In the genomic region with DNA sequence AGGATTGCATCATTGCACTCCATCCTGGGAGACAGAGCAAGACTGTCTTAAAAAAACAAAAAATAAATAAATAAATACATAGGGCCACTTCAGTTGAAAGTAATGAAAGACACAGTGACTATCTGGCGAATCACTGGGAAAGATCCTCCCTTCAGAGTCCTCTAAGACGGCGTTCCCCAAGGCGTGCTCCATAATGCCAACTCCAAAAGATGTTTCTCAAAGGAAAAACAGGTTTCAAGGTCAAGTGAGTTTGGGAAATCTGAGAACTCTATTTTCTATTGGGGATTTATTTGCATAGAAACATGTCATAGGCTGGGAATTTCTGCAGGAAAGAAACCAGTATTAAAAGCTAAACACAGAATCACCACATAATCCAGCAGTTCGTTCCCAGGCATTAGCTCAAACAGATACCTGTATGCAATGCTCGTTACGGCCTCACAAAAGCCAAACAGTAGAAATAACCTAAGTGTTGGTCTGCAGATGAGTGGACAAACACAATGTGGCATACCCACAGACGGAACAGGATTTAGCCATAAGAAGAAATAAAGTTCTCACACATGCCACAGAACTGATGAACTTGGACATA, we compare ENCODE assay signal across 29 cellular contexts. TPM values are rescaled to one million over a fixed set of nuclear protein-coding genes. Genes with fewer than 3 reads are reported as not detected.
DNase-seq lines count a peak whose midpoint lies in the region; ATAC-seq, FAIRE-seq and TF ChIP-seq lines count a peak whose summit lies in the region.
"Had no signal": no experiment of that assay in that cellular context is flagged by ENCODE, and none has a peak within 500 bp of the region (broad histone marks: within the 10 kb centered on the region; RNA-seq: fewer than 3 reads in every experiment).

No MANE protein-coding gene starts in this region.

- POLR2A ChIA-PET in HepG2 (lab: Yijun Ruan, JAX), result interaction anchor here (1.1 kb wide), 1 partner anchor 8 kb away, joined by 4 read pairs; a partner anchor contains a TSS
- POLR2A ChIA-PET in RWPE1 (lab: Yijun Ruan, JAX; ENCODE audit: low non-redundant PET), result no interaction called here

- H2BK5ac ChIP-seq in mesendoderm (ENCODE audit: low read length), result no peak overlapping the region

- no peak overlapping the region for H2BK120ac ChIP-seq in mesendoderm (ENCODE audit: low read depth, low read length)

- H3K4me1 ChIP-seq in HepG2 (ENCODE audit: insufficient read depth, low read length), result peaks cover 3% of the 10 kb centered on the region; the same call in 1 of the 2 replicates
- no peaks in the 10 kb centered on the region for H3K4me1 ChIP-seq in right lobe of liver
- H3K4me1 ChIP-seq in mesendoderm (ENCODE audit: control insufficient read depth, low read depth, low read length), result no peaks in the 10 kb centered on the region
- H3K4me1 ChIP-seq: foreskin keratinocyte, lower lobe of right lung, tibial nerve had no signal

- peaks cover 12% of the 10 kb centered on the region for H3K79me1 ChIP-seq in mesendoderm (ENCODE audit: low read length)

- in situ Hi-C loops in HepG2 (cut with HindIII; ENCODE audit: extremely low pct_ligation_motif_present, low pct_unique_long_range_greater_than_20kb), result no loop called here

- peaks cover 45 to 80% of the 10 kb centered on the region in 2 experiments for H3K36me3 ChIP-seq in HepG2 (replicated peaks in 1 of 2; ENCODE audit: control insufficient read depth in 1 of 2, insufficient read depth in 2 of 2, low read length in 2 of 2)
- peaks cover 0 to 48% (median 20%) of the 10 kb centered on the region in 4 donors for H3K36me3 ChIP-seq in right lobe of liver
- peaks cover 8% of the 10 kb centered on the region for H3K36me3 ChIP-seq in mesendoderm (ENCODE audit: control insufficient read depth, insufficient read depth, low read length)

- H3K4me3 ChIP-seq in HepG2 (replicated peaks in 1 of 3; ENCODE audit: insufficient read depth in 1 of 3, low read depth in 2 of 3, low read length in 3 of 3), result no peak overlapping the region
- H3K4me3 ChIP-seq in right lobe of liver, result no peak overlapping the region
- no peak overlapping the region for H3K4me3 ChIP-seq in fibroblast of mammary gland (ENCODE audit: control insufficient read depth, low read depth, low read length)
- H3K4me3 ChIP-seq in mesendoderm (ENCODE audit: low read length), result no peak overlapping the region
- H3K4me3 ChIP-seq: A549, GM23338, hepatocyte, lower lobe of right lung, skin epidermis, tibial nerve had no signal

- no peak for FAIRE-seq in HepG2 (lab: Jason Lieb, UNC)
- FAIRE-seq: A549 had no signal

- DNase-seq in HepG2 (ENCODE audit: low spot score), result no peak
- DNase-seq in right lobe of liver, result no peak
- peak; percentile 35 for DNase-seq in RWPE1 (ENCODE audit: low spot score)
- peak; percentile 54 for DNase-seq in fibroblast of mammary gland (ENCODE audit: low read depth)
- DNase-seq in mesendoderm, result no peak
- DNase-seq in NCI-H2171 treated with DMSO at 0.1 percent for 48 hours (lab: John Stamatoyannopoulos, UW), result no peak
- DNase-seq: activated CD8-positive, alpha-beta memory T cell treated with anti-CD3 and anti-CD28 coated beads for 24 hours; activated naive CD4-positive, alpha-beta T cell treated with anti-CD3 and anti-CD28 coated beads, Interleukin-2, amount 10 ng/mL, durations not matched to agents 7 days and 5 days; activated T-cell treated with anti-CD3 and anti-CD28 coated beads, Interleukin-2, amount 50 U/mL, for 48 hours; anterior cingulate cortex; Calu3; central memory CD4-positive, alpha-beta T cell; dermis blood vessel endothelial cell; foreskin keratinocyte; islet precursor cell; lower lobe of right lung; NCI-H146; SHP77; stimulated activated CD4-positive, alpha-beta T cell treated with anti-CD3 and anti-CD28 coated beads, Interleukin-2, amount 100 ng/mL, for 24 hours; stimulated activated naive B cell treated with anti-CD40 and anti-IgM and Interleukin-4, amounts not matched to agents 10 μg/mL and 1 μg/mL and 100 μg/mL, for 72 hours; SW 1271 had no signal

- H3K18ac ChIP-seq in mesendoderm (ENCODE audit: low read length), result no peak overlapping the region

- no peak overlapping the region for H2BK15ac ChIP-seq in mesendoderm (replicated peaks; ENCODE audit: low read depth)

- peaks cover 5% of the 10 kb centered on the region for H3K79me2 ChIP-seq in HepG2 (ENCODE audit: insufficient read depth, low read length)
- H3K79me2 ChIP-seq in mesendoderm (ENCODE audit: control insufficient read depth, insufficient read depth, low read length), result peaks cover 19% of the 10 kb centered on the region

- TF ChIP-seq CTCF in HepG2 (CRISPR knock-in tag; IDR thresholded peaks at IDR 0.05), result no peak
- TF ChIP-seq CTCF in right lobe of liver (IDR thresholded peaks at IDR 0.05), result no peak
- TF ChIP-seq CTCF in RWPE1 (conservative IDR thresholded peaks at IDR 0.05; ENCODE audit: low read depth), result no peak
- TF ChIP-seq CTCF in fibroblast of mammary gland (conservative IDR thresholded peaks at IDR 0.05; ENCODE audit: control insufficient read depth, insufficient read depth, low read depth, low read length), result no peak

- no peak for TF ChIP-seq EP300 in HepG2 (IDR thresholded peaks at IDR 0.05; ENCODE audit: low read depth in 2 of 2, low read length in 2 of 2)
- TF ChIP-seq EP300 in HepG2 (CRISPR knock-in tag; IDR thresholded peaks at IDR 0.05; ENCODE audit: borderline replicate concordance), result no peak

- no peaks in the 10 kb centered on the region for H3K27me3 ChIP-seq in HepG2 (ENCODE audit: control insufficient read depth in 1 of 2, insufficient read depth in 2 of 2, low read length in 2 of 2)
- no peaks in the 10 kb centered on the region for H3K27me3 ChIP-seq in right lobe of liver
- H3K27me3 ChIP-seq in mesendoderm (ENCODE audit: insufficient read depth, low read length, poor library complexity), result no peaks in the 10 kb centered on the region
- H3K27me3 ChIP-seq: foreskin keratinocyte, hepatocyte, tibial nerve had no signal

- H4K20me1 ChIP-seq in HepG2 (ENCODE audit: insufficient read depth, low read length), result no peaks in the 10 kb centered on the region

- ATAC-seq in HepG2 (no peak), right lobe of liver (no peak), HG02852 (IDR thresholded peaks at IDR 0.05; ENCODE audit: unreplicated experiment) (no peak), GM18520 (IDR thresholded peaks at IDR 0.05; ENCODE audit: unreplicated experiment) (no peak)
- ATAC-seq: A549; foreskin keratinocyte; GM23338; lower lobe of right lung; stimulated activated naive B cell treated with anti-CD40 and anti-IgM and Interleukin-4, amounts not matched to agents 10 μg/mL and 1 μg/mL and 100 μg/mL, for 72 hours had no signal

- H3K23ac ChIP-seq in mesendoderm (ENCODE audit: low read length), result no peak overlapping the region

- H2AK5ac ChIP-seq in mesendoderm (ENCODE audit: low read length), result no peak overlapping the region

- H3K4ac ChIP-seq in mesendoderm (ENCODE audit: low read depth, low read length), result no peak overlapping the region

- no peak overlapping the region for H3K56ac ChIP-seq in mesendoderm (ENCODE audit: low read length)

- H4K5ac ChIP-seq in mesendoderm (ENCODE audit: low read length), result no peak overlapping the region

- H3K4me2 ChIP-seq in HepG2 (ENCODE audit: low read depth, low read length), result no peak overlapping the region
- no peak overlapping the region for H3K4me2 ChIP-seq in mesendoderm (ENCODE audit: low read length)
- H3K4me2 ChIP-seq: A549, GM23338, hepatocyte had no signal

- no peak overlapping the region for H3K9ac ChIP-seq in HepG2 (ENCODE audit: insufficient read depth, low read depth, low read length)
- no peak overlapping the region for H3K9ac ChIP-seq in mesendoderm (ENCODE audit: low read length)

- TF ChIP-seq POLR2A in HepG2 (IDR thresholded peaks at IDR 0.05; ENCODE audit: insufficient read depth in 1 of 2, low read depth in 2 of 2, low read length in 2 of 2) (no peak), right lobe of liver (IDR thresholded peaks at IDR 0.05) (no peak)

- no peak overlapping the region for H3K27ac ChIP-seq in HepG2 (ENCODE audit: extremely low read length, insufficient read depth, low read length)
- no peak overlapping the region for H3K27ac ChIP-seq in right lobe of liver
- 0 out of 2 replicates have a peak overlapping the region, but pooled peaks have one; percentile 27 for H3K27ac ChIP-seq in RWPE1
- no peak overlapping the region for H3K27ac ChIP-seq in mesendoderm (ENCODE audit: low read depth, low read length)
- H3K27ac ChIP-seq: A549, foreskin keratinocyte, hepatocyte, HL-60, lower lobe of right lung, skin epidermis, tibial nerve had no signal

- no TSS peak for BruUV-seq in HepG2 (replicated peaks; lab: Mats Ljungman, UMichigan)

- H3K9me3 ChIP-seq in HepG2 (ENCODE audit: low read length) (no peaks in the 10 kb centered on the region), right lobe of liver (no peaks in the 10 kb centered on the region)
- H3K9me3 ChIP-seq: A549, lower lobe of right lung, tibial nerve had no signal

- CTCF ChIA-PET in HepG2 (lab: Yijun Ruan, JAX; ENCODE audit: low intra/inter-chr PET ratio, low total read pairs), result no interaction called here
- CTCF ChIA-PET in RWPE1 (lab: Yijun Ruan, JAX), result interaction anchor here (0.7 kb wide), 1 partner anchor 891 kb away, joined by 3 read pairs; no protein-coding TSS in a partner anchor

- WGBS in HepG2 (ENCODE audit: low lambda C conversion rate), result 97% methylated on average over 8 of the region's 8 CpGs
- 95% methylated on average over 7 of the region's 8 CpGs for WGBS in right lobe of liver (ENCODE audit: insufficient coverage, low coverage, low lambda C conversion rate, missing lambda C conversion rate)
- no CpG with 5 or more reads among the region's 8 CpGs for WGBS in mesendoderm (ENCODE audit: extremely low coverage, insufficient coverage, low lambda C conversion rate)

- H4K8ac ChIP-seq in mesendoderm (ENCODE audit: low read depth, low read length), result no peak overlapping the region

- intact Hi-C loops in HepG2 (cut with micrococcal nuclease; ENCODE audit: unreplicated experiment) (no loop called here), right lobe of liver (cut with DNase I) (no loop called here)

- H2AFZ ChIP-seq in HepG2 (ENCODE audit: low read length), result no peak overlapping the region
- H2AFZ ChIP-seq: GM23338, hepatocyte had no signal

- no peak for TF ChIP-seq RAD21 in HepG2 (CRISPR knock-in tag; IDR thresholded peaks at IDR 0.05)

RNA-seq across cellular contexts. Expression of a gene that starts 7.9 kb away (rescaled TPM):
- total RNA-seq in HepG2 (2016; rRNA removed; fragmentation: Illumina TruSeq; extraction: Trizol) (26.7 and 31.8 TPM in 2 replicates), right lobe of liver (10 to 100 TPM; 11.6 to 22.7 (median 14.4) TPM)
- 19.6 and 21.0 TPM in 2 replicates for total RNA-seq in HepG2 (2016; cell fraction: cytosol; rRNA removed; fragmentation: Illumina TruSeq; extraction: Trizol; ENCODE audit: low read depth)
- 27.2 and 34.0 TPM in 2 replicates for total RNA-seq in HepG2 (2016; cell fraction: insoluble cytoplasmic fraction; rRNA removed; fragmentation: Illumina TruSeq; extraction: Trizol)
- total RNA-seq in HepG2 (2016; cell fraction: membrane; rRNA removed; fragmentation: Illumina TruSeq; extraction: Trizol), result 12.7 and 13.0 TPM in 2 replicates
- total RNA-seq in HepG2 (2016; cell fraction: nucleus; rRNA removed; fragmentation: Illumina TruSeq; extraction: Trizol), result 35.2 and 38.5 TPM in 2 replicates
- polyA plus RNA-seq in HepG2 (2011; rRNA removed), result 18.7 and 22.7 TPM in 2 replicates
- 8.9 and 14.1 TPM in 2 replicates for polyA plus RNA-seq in HepG2 (2011; cell fraction: cytosol; rRNA removed)
- 122 TPM in 2 replicates for polyA plus RNA-seq in HepG2 (2011; cell fraction: nucleus; rRNA removed)
- polyA plus RNA-seq in HepG2 (2012), result 24.2 and 33.3 TPM in 2 replicates
- polyA plus RNA-seq in HepG2 (2016; cell fraction: cytosol; fragmentation: Illumina TruSeq; extraction: Trizol; ENCODE audit: low read depth), result 3.6 TPM in 2 replicates
- 25.4 and 27.5 TPM in 2 replicates for polyA plus RNA-seq in HepG2 (2016; cell fraction: insoluble cytoplasmic fraction; fragmentation: Illumina TruSeq; extraction: Trizol; ENCODE audit: low read depth)
- 6.5 and 8.9 TPM in 2 replicates for polyA plus RNA-seq in HepG2 (2016; cell fraction: membrane; fragmentation: Illumina TruSeq; extraction: Trizol; ENCODE audit: low read depth)
- 82.6 and 96.2 TPM in 2 replicates for polyA plus RNA-seq in HepG2 (2016; cell fraction: nucleus; fragmentation: Illumina TruSeq; extraction: Trizol; ENCODE audit: insufficient read depth, low read depth)
- 24.4 and 42.1 TPM in 2 replicates for polyA minus RNA-seq in HepG2 (2011; rRNA and poly(A)+ RNA removed; ENCODE audit: low replicate concordance)
- 8.9 and 11.7 TPM in 2 replicates for polyA minus RNA-seq in HepG2 (2011; cell fraction: cytosol; rRNA and poly(A)+ RNA removed)
- 42.6 and 46.6 TPM in 2 replicates for polyA minus RNA-seq in HepG2 (2011; cell fraction: nucleus; rRNA and poly(A)+ RNA removed)
- 25.9 TPM for polyA plus RNA-seq in mesendoderm (2013, experiment 1 of 2)
- 24.8 TPM for polyA plus RNA-seq in mesendoderm (2013, experiment 2 of 2)

Comparison
In these comparisons a context has a peak if more than half of its experiments do, and no peak if none do; other contexts are left out.
1. DNase-seq: peak in RWPE1 (single experiment) and fibroblast of mammary gland (single experiment); none in HepG2 (single experiment), right lobe of liver (0 of 3), mesendoderm (single experiment) and NCI-H2171 treated with DMSO at 0.1 percent for 48 hours (single experiment).